In genomic region chrX:140712413-140713173, GRCh38 we compare ENCODE assay signal across 8 cellular contexts. TPM values are rescaled to one million over a fixed set of nuclear protein-coding genes. Genes with fewer than 3 reads are reported as not detected.
DNase-seq lines count a peak whose midpoint lies in the region; ATAC-seq and TF ChIP-seq lines count a peak whose summit lies in the region.

No MANE protein-coding gene starts in this region.

- H3K27ac ChIP-seq in right cardiac atrium (ENCODE audit: low read length), result peak overlapping the region; percentile 45

- ATAC-seq in right cardiac atrium, result peak; percentile 84
- ATAC-seq in HG03280 (IDR thresholded peaks at IDR 0.05; ENCODE audit: unreplicated experiment), result no peak

- H3K4me1 ChIP-seq in right cardiac atrium (ENCODE audit: control insufficient read depth, insufficient read depth, low read length), result no peaks in the 10 kb centered on the region

- no peaks in the 10 kb centered on the region for H3K9me3 ChIP-seq in right cardiac atrium (ENCODE audit: control insufficient read depth, low read length)

- peak; percentile 2 for DNase-seq in GM10266 (ENCODE audit: extremely low spot score)
- peak; percentile 56 for DNase-seq in Jurkat, Clone E6-1 (ENCODE audit: low read depth, low spot score)
- peak; percentile 8 for DNase-seq in activated naive CD4-positive, alpha-beta T cell treated with anti-CD3 and anti-CD28 coated beads, Interleukin-2, amount 50 U/mL, for 16 hours
- DNase-seq in right cardiac atrium, result peak; percentile 73 to 90 (median 88)
- peak; percentile 79 for DNase-seq in retina
- DNase-seq in COR-L47 (lab: John Stamatoyannopoulos, UW), result no peak
- DNase-seq in dermis blood vessel endothelial cell, result no peak

- no peak for TF ChIP-seq CTCF in GM10266 (IDR thresholded peaks at IDR 0.05; ENCODE audit: control insufficient read depth, insufficient read depth, low read depth, missing control alignments)

- intact Hi-C loops in right cardiac atrium (cut with DNase I), result no loop called here

- H3K4me3 ChIP-seq in Jurkat, Clone E6-1 (ENCODE audit: low read length), result peak overlapping the region; percentile 22
- H3K4me3 ChIP-seq in right cardiac atrium (ENCODE audit: low read length), result peak overlapping the region; percentile 55

- no peaks in the 10 kb centered on the region for H3K27me3 ChIP-seq in right cardiac atrium (ENCODE audit: control insufficient read depth, insufficient read depth)

- 4% methylated on average over 16 of the region's 16 CpGs for WGBS in right cardiac atrium

RNA-seq across cellular contexts. Expression of gene LINC00632, which starts 3.0 kb away (rescaled TPM):
- polyA plus RNA-seq in Jurkat, Clone E6-1 (2012; ENCODE audit: insufficient read depth, insufficient read length), result not detected
- 100 to 1,000 TPM; 226 to 398 (median 318) TPM for total RNA-seq in right cardiac atrium
- 12.8 TPM for polyA plus RNA-seq in right cardiac atrium
- total RNA-seq in dermis blood vessel endothelial cell, result 0.17 and 0.23 TPM in 2 replicates

Comparison
In these comparisons a context has a peak if more than half of its experiments do, and no peak if none do; other contexts are left out.
1. DNase-seq: peak in GM10266 (single experiment), Jurkat, Clone E6-1 (single experiment), activated naive CD4-positive, alpha-beta T cell treated with anti-CD3 and anti-CD28 coated beads, Interleukin-2, amount 50 U/mL, for 16 hours (single experiment), right cardiac atrium (3 of 3) and retina (single experiment); none in COR-L47 (single experiment) and dermis blood vessel endothelial cell (single experiment).
2. RNA of gene LINC00632, which starts 3.0 kb away (total RNA-seq): 226 to 398 TPM in right cardiac atrium; 0.17 to 0.23 TPM in dermis blood vessel endothelial cell; every median in the first group is over 100 times any median in the second.